ENCODE assay signal across 8 cellular contexts in genomic region chr17:55577011-55577586, GRCh38.
DNase-seq lines count a peak whose midpoint lies in the region; ATAC-seq and TF ChIP-seq lines count a peak whose summit lies in the region.

No MANE protein-coding gene starts in this region.

- POLR2A ChIA-PET in SK-N-SH (lab: Yijun Ruan, JAX) = no interaction called here

- TF ChIP-seq RAD21 in SK-N-SH (IDR thresholded peaks at IDR 0.05; ENCODE audit: low read length) = no peak

- no peaks in the 10 kb centered on the region for H3F3A ChIP-seq in SK-N-SH (replicated peaks; ENCODE audit: insufficient read depth)

- WGBS in SK-N-SH (ENCODE audit: low lambda C conversion rate) = 68% methylated on average over 9 of the region's 9 CpGs
- 19 to 28% methylated on average over 9 of the region's 9 CpGs for WGBS in testis, 2 donors

- TF ChIP-seq CTCF in SK-N-SH (IDR thresholded peaks at IDR 0.05) = no peak
- TF ChIP-seq CTCF in cardiac fibroblast (IDR thresholded peaks at IDR 0.05; ENCODE audit: low read depth, low read length) = no peak
- no peak for TF ChIP-seq CTCF in mucosa of descending colon (IDR thresholded peaks at IDR 0.05)
- TF ChIP-seq CTCF in testis (IDR thresholded peaks at IDR 0.05) = no peak

- no peak overlapping the region for H3K9ac ChIP-seq in SK-N-SH

- DNase-seq in activated CD8-positive, alpha-beta memory T cell treated with anti-CD3 and anti-CD28 coated beads for 24 hours = peak; percentile 72
- no peak for DNase-seq in activated CD8-positive, alpha-beta memory T cell treated with anti-CD3 and anti-CD28 coated beads, Interleukin-2, amount 50 U/mL, for 4 hours
- DNase-seq in SK-N-SH (no peak), cardiac fibroblast (ENCODE audit: low read depth in 2 of 2) (peak; percentile 69 to 71), mucosa of descending colon (peak in 2 of 3 donors; percentile 40 to 60), testis (peak; percentile 66), NCI-H345 (lab: John Stamatoyannopoulos, UW) (no peak)

- ATAC-seq in HG03097 (IDR thresholded peaks at IDR 0.05; ENCODE audit: low FRiP score, unreplicated experiment) = peak; percentile 54
- peak; percentile 76 for ATAC-seq in mucosa of descending colon

- no peak for TF ChIP-seq POLR2A in testis (IDR thresholded peaks at IDR 0.05)

- peak overlapping the region in 1 of 2 experiments; percentile 18; a peak in 2 of 4 replicates for H3K27ac ChIP-seq in SK-N-SH (ENCODE audit: low read depth in 2 of 2, low read length in 1 of 2)
- peak overlapping the region; percentile 37 to 71 for H3K27ac ChIP-seq in testis

- peaks cover 4 to 11% of the 10 kb centered on the region in 2 experiments; a peak in 1 of 4 replicates for H3K4me1 ChIP-seq in SK-N-SH (ENCODE audit: control insufficient read depth in 1 of 2, insufficient read depth in 2 of 2, low read depth in 1 of 2, low read length in 1 of 2)
- peaks cover 4% of the 10 kb centered on the region for H3K4me1 ChIP-seq in mucosa of descending colon (ENCODE audit: low read depth)
- H3K4me1 ChIP-seq in testis = peaks cover 10% of the 10 kb centered on the region

- CTCF ChIA-PET in SK-N-SH (lab: Yijun Ruan, JAX) = interaction anchor here (0.6 to 3.2 kb wide), 4 partner anchors 25 to 141 kb away, joined by 3 to 15 read pairs (median 5); no protein-coding TSS in a partner anchor

- no peaks in the 10 kb centered on the region for H3K27me3 ChIP-seq in SK-N-SH (ENCODE audit: insufficient read depth)
- no peaks in the 10 kb centered on the region for H3K27me3 ChIP-seq in testis

- intact Hi-C loops in mucosa of descending colon (cut with DNase I, micrococcal nuclease) = no loop called here
- intact Hi-C loops in testis (cut with DNase I; ENCODE audit: low total_unique reads) = no loop called here

- no peaks in the 10 kb centered on the region for H3K9me3 ChIP-seq in SK-N-SH
- no peaks in the 10 kb centered on the region for H3K9me3 ChIP-seq in mucosa of descending colon
- H3K9me3 ChIP-seq in testis = no peaks in the 10 kb centered on the region

- no peaks in the 10 kb centered on the region for H3K79me2 ChIP-seq in SK-N-SH (ENCODE audit: insufficient read depth)

- H4K20me1 ChIP-seq in SK-N-SH (ENCODE audit: insufficient read depth) = no peaks in the 10 kb centered on the region

- H3K36me3 ChIP-seq in SK-N-SH (replicated peaks in 1 of 2; ENCODE audit: control insufficient read depth in 1 of 2, insufficient read depth in 2 of 2, low read length in 1 of 2) (no peaks in the 10 kb centered on the region), mucosa of descending colon (ENCODE audit: low read depth) (no peaks in the 10 kb centered on the region), testis (ENCODE audit: low read depth, missing control alignments) (no peaks in the 10 kb centered on the region)

- no peak overlapping the region for H3K4me3 ChIP-seq in SK-N-SH (ENCODE audit: low read depth in 2 of 2, low read length in 1 of 2)
- H3K4me3 ChIP-seq in cardiac fibroblast (replicated peaks in 1 of 2; ENCODE audit: low read depth in 2 of 2, low read length in 2 of 2) = peak overlapping the region in 1 of 2 donors; percentile 0
- no peak overlapping the region for H3K4me3 ChIP-seq in mucosa of descending colon
- peak overlapping the region in 1 of 2 donors; percentile 21 for H3K4me3 ChIP-seq in testis

- H3K4me2 ChIP-seq in SK-N-SH = peak overlapping the region; percentile 41

- H2AFZ ChIP-seq in SK-N-SH (ENCODE audit: low read depth) = peak overlapping the region; percentile 52

- no peaks in the 10 kb centered on the region; the same call in 1 of the 2 replicates for H3K9me2 ChIP-seq in SK-N-SH

- TF ChIP-seq EP300 in SK-N-SH (IDR thresholded peaks at IDR 0.05; ENCODE audit: borderline replicate concordance in 1 of 2, low read depth in 1 of 2, low read length in 1 of 2) = no peak

TF ChIP-seq in SK-N-SH, 30 proteins besides CTCF, POLR2A, EP300 and RAD21:
- no peak for TF ChIP-seq EZH2phosphoT487 (IDR thresholded peaks at IDR 0.05; ENCODE audit: borderline replicate concordance, low read depth)
- TF ChIP-seq, protein P1, sequence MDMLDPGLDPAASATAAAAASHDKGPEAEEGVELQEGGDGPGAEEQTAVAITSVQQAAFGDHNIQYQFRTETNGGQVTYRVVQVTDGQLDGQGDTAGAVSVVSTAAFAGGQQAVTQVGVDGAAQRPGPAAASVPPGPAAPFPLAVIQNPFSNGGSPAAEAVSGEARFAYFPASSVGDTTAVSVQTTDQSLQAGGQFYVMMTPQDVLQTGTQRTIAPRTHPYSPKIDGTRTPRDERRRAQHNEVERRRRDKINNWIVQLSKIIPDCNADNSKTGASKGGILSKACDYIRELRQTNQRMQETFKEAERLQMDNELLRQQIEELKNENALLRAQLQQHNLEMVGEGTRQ (IDR thresholded peaks at IDR 0.05; ENCODE audit: borderline replicate concordance, low read depth, low read length) = no peak
- no peak for TF ChIP-seq TEAD4 (IDR thresholded peaks at IDR 0.05; ENCODE audit: borderline replicate concordance, insufficient read depth)
- no peak for TF ChIP-seq TCF12 (IDR thresholded peaks at IDR 0.05)
- TF ChIP-seq, protein P2, sequence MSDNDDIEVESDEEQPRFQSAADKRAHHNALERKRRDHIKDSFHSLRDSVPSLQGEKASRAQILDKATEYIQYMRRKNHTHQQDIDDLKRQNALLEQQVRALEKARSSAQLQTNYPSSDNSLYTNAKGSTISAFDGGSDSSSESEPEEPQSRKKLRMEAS (IDR thresholded peaks at IDR 0.05; ENCODE audit: low read depth) = no peak
- TF ChIP-seq GATA2 (CRISPR knock-in tag; IDR thresholded peaks at IDR 0.05) = no peak
- no peak for TF ChIP-seq ZBTB33 (IDR thresholded peaks at IDR 0.05; ENCODE audit: borderline replicate concordance, low read depth)
- TF ChIP-seq, protein P3, sequence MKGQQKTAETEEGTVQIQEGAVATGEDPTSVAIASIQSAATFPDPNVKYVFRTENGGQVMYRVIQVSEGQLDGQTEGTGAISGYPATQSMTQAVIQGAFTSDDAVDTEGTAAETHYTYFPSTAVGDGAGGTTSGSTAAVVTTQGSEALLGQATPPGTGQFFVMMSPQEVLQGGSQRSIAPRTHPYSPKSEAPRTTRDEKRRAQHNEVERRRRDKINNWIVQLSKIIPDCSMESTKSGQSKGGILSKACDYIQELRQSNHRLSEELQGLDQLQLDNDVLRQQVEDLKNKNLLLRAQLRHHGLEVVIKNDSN (IDR thresholded peaks at IDR 0.05; ENCODE audit: borderline replicate concordance, low read depth) = no peak
- no peak for TF ChIP-seq CHD2 (IDR thresholded peaks at IDR 0.05; ENCODE audit: low read length, partially characterized antibody)
- TF ChIP-seq PBX3 (IDR thresholded peaks at IDR 0.05) = no peak
- no peak for TF ChIP-seq RXRA (IDR thresholded peaks at IDR 0.05; ENCODE audit: borderline replicate concordance, low read depth)
- TF ChIP-seq TAF1 (IDR thresholded peaks at IDR 0.05; ENCODE audit: borderline replicate concordance, low read depth, low read length) = no peak
- TF ChIP-seq POLR2AphosphoS5 (IDR thresholded peaks at IDR 0.05; ENCODE audit: low read depth, low read length) = no peak
- no peak for TF ChIP-seq MEF2A (IDR thresholded peaks at IDR 0.05; ENCODE audit: borderline replicate concordance, low read depth)
- no peak for TF ChIP-seq SMC3 (IDR thresholded peaks at IDR 0.05; ENCODE audit: low read depth, low read length)
- no peak for TF ChIP-seq RFX5 (IDR thresholded peaks at IDR 0.05; ENCODE audit: low read length)
- TF ChIP-seq FOXM1 (IDR thresholded peaks at IDR 0.05; ENCODE audit: low read depth) = no peak
- TF ChIP-seq, protein P4, sequence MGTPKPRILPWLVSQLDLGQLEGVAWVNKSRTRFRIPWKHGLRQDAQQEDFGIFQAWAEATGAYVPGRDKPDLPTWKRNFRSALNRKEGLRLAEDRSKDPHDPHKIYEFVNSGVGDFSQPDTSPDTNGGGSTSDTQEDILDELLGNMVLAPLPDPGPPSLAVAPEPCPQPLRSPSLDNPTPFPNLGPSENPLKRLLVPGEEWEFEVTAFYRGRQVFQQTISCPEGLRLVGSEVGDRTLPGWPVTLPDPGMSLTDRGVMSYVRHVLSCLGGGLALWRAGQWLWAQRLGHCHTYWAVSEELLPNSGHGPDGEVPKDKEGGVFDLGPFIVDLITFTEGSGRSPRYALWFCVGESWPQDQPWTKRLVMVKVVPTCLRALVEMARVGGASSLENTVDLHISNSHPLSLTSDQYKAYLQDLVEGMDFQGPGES (IDR thresholded peaks at IDR 0.05; ENCODE audit: low read depth, low read length) = no peak
TF ChIP-seq in SK-N-SH: peak in this region for 0.

Comparison
In these comparisons a context has a peak if more than half of its experiments do, and no peak if none do; other contexts are left out.
1. DNase-seq: peak in activated CD8-positive, alpha-beta memory T cell treated with anti-CD3 and anti-CD28 coated beads for 24 hours (single experiment), cardiac fibroblast (2 of 2), mucosa of descending colon (2 of 3) and testis (single experiment); none in activated CD8-positive, alpha-beta memory T cell treated with anti-CD3 and anti-CD28 coated beads, Interleukin-2, amount 50 U/mL, for 4 hours (single experiment), SK-N-SH (single experiment) and NCI-H345 (single experiment).